Comparison of ENCODE assay signal across 8 cellular contexts in the genomic region with DNA sequence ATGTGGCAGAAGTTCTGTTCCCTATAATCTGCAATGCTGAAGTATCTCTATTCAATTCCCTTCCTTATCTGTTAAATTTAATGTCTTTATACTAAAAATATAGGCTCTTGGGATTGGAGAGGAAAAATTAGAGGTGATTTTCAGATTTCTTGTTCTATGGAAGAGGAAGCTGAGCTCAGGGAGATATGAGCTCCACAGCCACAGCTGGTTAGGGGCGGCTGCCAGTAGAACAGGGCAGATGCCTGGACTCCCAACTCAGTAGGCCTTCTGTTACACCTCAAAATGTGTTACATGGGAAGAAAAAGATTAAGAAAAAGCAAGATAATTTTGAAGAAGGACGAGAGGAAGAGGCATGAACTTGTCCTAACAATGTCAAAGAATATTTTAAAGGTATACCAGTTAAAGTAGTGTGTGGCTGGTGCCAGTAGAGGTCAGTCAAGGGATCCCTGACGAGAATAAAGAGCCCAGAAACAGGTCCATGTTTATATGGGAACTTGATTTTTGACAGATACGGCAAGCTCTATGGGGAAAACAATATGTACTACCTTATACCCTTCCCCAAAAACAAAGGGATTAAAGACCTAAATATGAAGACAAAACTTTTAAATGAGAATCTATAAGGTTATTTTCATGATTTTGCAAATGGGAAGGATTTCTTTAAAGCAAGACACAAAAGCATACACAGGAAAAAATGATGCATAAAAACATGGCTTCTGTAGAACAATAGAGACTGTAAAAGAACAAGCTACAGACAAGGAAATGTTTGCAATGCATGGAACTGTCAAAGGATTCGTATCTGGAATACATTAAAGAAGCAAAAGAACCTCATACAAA. TPM values are rescaled to one million over a fixed set of nuclear protein-coding genes. Genes with fewer than 3 reads are reported as not detected.
A peak's percentile ranks its signal among the peaks of the same experiment; 100 is the strongest.
DNase-seq lines count a peak whose midpoint lies in the region; ATAC-seq and TF ChIP-seq lines count a peak whose summit lies in the region.

No MANE protein-coding gene starts in this region.

- H3K4me2 ChIP-seq in PC-9, result no peak overlapping the region

- DNase-seq in activated naive CD4-positive, alpha-beta T cell treated with anti-CD3 and anti-CD28 coated beads for 36 hours, result peak; percentile 32
- DNase-seq in activated naive CD4-positive, alpha-beta T cell (lab: John Stamatoyannopoulos, UW), result no peak
- DNase-seq in PC-9 (no peak), pons (ENCODE audit: low spot score) (peak; percentile 30)
- DNase-seq in stimulated activated CD8-positive, alpha-beta memory T cell treated with anti-CD3 and anti-CD28 coated beads, Interleukin-4, amount 100 ng/mL, for 48 hours, result no peak

- H3K36me3 Mint-ChIP-seq in activated naive CD4-positive, alpha-beta T cell treated with anti-CD3 and anti-CD28 coated beads for 36 hours (ENCODE audit: low read depth), result peaks cover 9% of the 10 kb centered on the region

- H3K4me3 ChIP-seq in PC-9, result no peak overlapping the region

- no peaks in the 10 kb centered on the region for H3K9me3 Mint-ChIP-seq in activated naive CD4-positive, alpha-beta T cell treated with anti-CD3 and anti-CD28 coated beads for 36 hours

- TF ChIP-seq CTCF in PC-9 (conservative IDR thresholded peaks at IDR 0.05), result peak; percentile 67; the same call in 1 of the 2 replicates

- POLR2A ChIA-PET in PC-9 (lab: Charles Lee; ENCODE audit: unreplicated experiment), result interaction anchor here (0.7 to 1.9 kb wide), 2 partner anchors 28 to 132 kb away, joined by 3 to 11 read pairs; partner anchors contain the start of gene DNAJC21

- intact Hi-C loops in activated naive CD4-positive, alpha-beta T cell treated with anti-CD3 and anti-CD28 coated beads for 36 hours (cut with micrococcal nuclease), result loop anchor here (1.0 to 2.0 kb wide), 2 partner anchors 27 to 45 kb away; no protein-coding TSS in a partner anchor
- intact Hi-C loops in PC-9 (cut with micrococcal nuclease; ENCODE audit: unreplicated experiment), result no loop called here

- H3K9me3 ChIP-seq in PC-9 (ENCODE audit: insufficient read depth, low read depth), result no peaks in the 10 kb centered on the region

- H3K36me3 ChIP-seq in PC-9 (ENCODE audit: low read depth), result peaks cover 6% of the 10 kb centered on the region; the same call in 1 of the 2 replicates

- H2AFZ ChIP-seq in PC-9, result no peak overlapping the region

- no peaks in the 10 kb centered on the region for H3K27me3 Mint-ChIP-seq in activated naive CD4-positive, alpha-beta T cell treated with anti-CD3 and anti-CD28 coated beads for 36 hours (ENCODE audit: low read depth)

- H3K4me1 Mint-ChIP-seq in activated naive CD4-positive, alpha-beta T cell treated with anti-CD3 and anti-CD28 coated beads for 36 hours (ENCODE audit: low read depth), result peaks cover 14% of the 10 kb centered on the region

- peaks cover 12% of the 10 kb centered on the region; the same call in 1 of the 2 replicates for H4K20me1 ChIP-seq in PC-9 (ENCODE audit: insufficient read depth)

- no peaks in the 10 kb centered on the region for H3K79me2 ChIP-seq in PC-9 (ENCODE audit: low read depth)

- CTCF ChIA-PET in activated naive CD4-positive, alpha-beta T cell treated with anti-CD3 and anti-CD28 coated beads for 36 hours (lab: Charles Lee), result interaction anchor here (0.6 to 4.3 kb wide), 6 partner anchors 10 to 440 kb away, joined by 3 to 26 read pairs (median 3); no protein-coding TSS in a partner anchor
- CTCF ChIA-PET in PC-9 (lab: Charles Lee), result interaction anchor here (0.6 kb wide), 1 partner anchor 41 kb away, joined by 3 read pairs; no protein-coding TSS in a partner anchor

- H3K27me3 ChIP-seq in PC-9 (ENCODE audit: insufficient read depth, low read depth), result no peaks in the 10 kb centered on the region

- no peak overlapping the region for H3K27ac ChIP-seq in PC-9

- H3K4me1 ChIP-seq in PC-9 (replicated peaks; ENCODE audit: insufficient read depth), result peaks cover 15% of the 10 kb centered on the region

- no peaks in the 10 kb centered on the region for H3K9me2 ChIP-seq in PC-9 (ENCODE audit: insufficient read depth)

- no peak overlapping the region for H3K4me3 Mint-ChIP-seq in activated naive CD4-positive, alpha-beta T cell treated with anti-CD3 and anti-CD28 coated beads for 36 hours

- no TSS peak for BruUV-seq in PC-9 (replicated peaks; lab: Mats Ljungman, UMichigan)

- peaks cover 11% of the 10 kb centered on the region for H3F3A ChIP-seq in PC-9 (ENCODE audit: insufficient read depth, low read depth)

- H3K27ac Mint-ChIP-seq in activated naive CD4-positive, alpha-beta T cell treated with anti-CD3 and anti-CD28 coated beads for 36 hours, result no peak overlapping the region

- ATAC-seq in HG02884 (IDR thresholded peaks at IDR 0.05; ENCODE audit: unreplicated experiment) (peak; percentile 32), esophagus mucosa (peak; percentile 44), HG03097 (IDR thresholded peaks at IDR 0.05; ENCODE audit: low FRiP score, unreplicated experiment) (no peak)

RNA-seq across cellular contexts. Expression of gene DNAJC21, which starts 28.7 kb away (rescaled TPM):
- 10 to 100 TPM; 59.1 to 62.1 TPM for total RNA-seq in activated naive CD4-positive, alpha-beta T cell treated with anti-CD3 and anti-CD28 coated beads for 36 hours
- total RNA-seq in PC-9 (2021) (111 and 128 TPM in 2 replicates), esophagus mucosa (31.9 TPM)

RNA-seq across cellular contexts. Expression of gene BRIX1, which starts 42.6 kb away (rescaled TPM):
- 10 to 100 TPM; 66.5 to 69.0 TPM for total RNA-seq in activated naive CD4-positive, alpha-beta T cell treated with anti-CD3 and anti-CD28 coated beads for 36 hours
- total RNA-seq in PC-9 (2021), result 71.9 and 73.4 TPM in 2 replicates
- total RNA-seq in esophagus mucosa, result 22.0 TPM

RNA-seq across cellular contexts. Expression of gene RAD1, which starts 42.8 kb away (rescaled TPM):
- total RNA-seq in activated naive CD4-positive, alpha-beta T cell treated with anti-CD3 and anti-CD28 coated beads for 36 hours, result 10 to 100 TPM; 38.8 to 40.7 TPM
- 43.8 and 63.0 TPM in 2 replicates for total RNA-seq in PC-9 (2021)
- 11.2 TPM for total RNA-seq in esophagus mucosa

Comparison
In these comparisons a context has a peak if more than half of its experiments do, and no peak if none do; other contexts are left out.
1. DNase-seq: peak in activated naive CD4-positive, alpha-beta T cell treated with anti-CD3 and anti-CD28 coated beads for 36 hours (single experiment) and pons (single experiment); none in activated naive CD4-positive, alpha-beta T cell (0 of 4), PC-9 (0 of 2) and stimulated activated CD8-positive, alpha-beta memory T cell treated with anti-CD3 and anti-CD28 coated beads, Interleukin-4, amount 100 ng/mL, for 48 hours (single experiment).